ENCODE assay signal across 18 cellular contexts in genomic region chr6:21163838-21164180, GRCh38.
A peak's percentile ranks its signal among the peaks of the same experiment; 100 is the strongest.
DNase-seq lines count a peak whose midpoint lies in the region; ATAC-seq and TF ChIP-seq lines count a peak whose summit lies in the region.
"Had no signal": no experiment of that assay in that cellular context is flagged by ENCODE, and none has a peak within 500 bp of the region (broad histone marks: within the 10 kb centered on the region; RNA-seq: fewer than 3 reads in every experiment).

No MANE protein-coding gene starts in this region.

- H3K4me2 ChIP-seq in DND-41 (ENCODE audit: insufficient read depth, low read length) = peak overlapping the region; percentile 52; the same call in 1 of the 2 replicates
- H3K4me2 ChIP-seq: GM23338 had no signal

- TF ChIP-seq CTCF in DND-41 (IDR thresholded peaks at IDR 0.05; ENCODE audit: borderline replicate concordance, extremely low read depth, low read length, poor library complexity, severe bottlenecking) = no peak
- no peak for TF ChIP-seq CTCF in neural crest cell (conservative IDR thresholded peaks at IDR 0.05)

- H3K27ac ChIP-seq in DND-41 (ENCODE audit: low read length) = peak overlapping the region; percentile 62; the same call in 1 of the 2 replicates
- H3K27ac ChIP-seq: C4-2B had no signal

- H2AFZ ChIP-seq in DND-41 (ENCODE audit: low read depth, low read length) = no peak overlapping the region
- H2AFZ ChIP-seq: GM23338 had no signal

- H3K79me2 ChIP-seq in DND-41 (ENCODE audit: insufficient read depth, low read length) = no peaks in the 10 kb centered on the region

- no peaks in the 10 kb centered on the region for H3K9me3 Mint-ChIP-seq in IgD-negative memory B cell
- no peaks in the 10 kb centered on the region for H3K9me3 Mint-ChIP-seq in activated T-helper 17 cell treated with anti-CD3 and anti-CD28 coated beads, Interleukin-2, amount 50 U/mL, for 72 hours
- H3K9me3 Mint-ChIP-seq in neural crest cell = peaks cover 3% of the 10 kb centered on the region
- H3K9me3 Mint-ChIP-seq: CD4-positive, alpha-beta T cell; GM23338; H9 had no signal

- peaks cover 54% of the 10 kb centered on the region for H3K4me1 ChIP-seq in DND-41 (ENCODE audit: insufficient read depth, low read length)
- H3K4me1 ChIP-seq: Caco-2 had no signal

- no peak overlapping the region for H3K4me3 Mint-ChIP-seq in IgD-negative memory B cell
- no peak overlapping the region for H3K4me3 Mint-ChIP-seq in activated T-helper 17 cell treated with anti-CD3 and anti-CD28 coated beads, Interleukin-2, amount 50 U/mL, for 72 hours
- no peak overlapping the region for H3K4me3 Mint-ChIP-seq in neural crest cell
- H3K4me3 Mint-ChIP-seq: CD4-positive, alpha-beta T cell; GM23338; H9 had no signal

- no peak overlapping the region for H3K4me3 ChIP-seq in DND-41 (ENCODE audit: low read depth in 1 of 2, low read length in 2 of 2)
- H3K4me3 ChIP-seq: GM12878, GM23338 had no signal

- no peaks in the 10 kb centered on the region for H3K27me3 Mint-ChIP-seq in IgD-negative memory B cell
- no peaks in the 10 kb centered on the region for H3K27me3 Mint-ChIP-seq in activated T-helper 17 cell treated with anti-CD3 and anti-CD28 coated beads, Interleukin-2, amount 50 U/mL, for 72 hours
- H3K27me3 Mint-ChIP-seq in neural crest cell (ENCODE audit: low read depth) = no peaks in the 10 kb centered on the region
- H3K27me3 Mint-ChIP-seq: CD4-positive, alpha-beta T cell had no signal

- DNase-seq in DND-41 (no peak), neural crest cell (ENCODE audit: low read depth, low spot score) (no peak), amygdala (lab: John Stamatoyannopoulos, UW) (no peak), NCI-H345 (lab: John Stamatoyannopoulos, UW) (no peak), NCI-H1417 treated with DMSO at 0.1 percent for 48 hours (lab: John Stamatoyannopoulos, UW) (no peak)
- DNase-seq: ACHN; AML-193; Caco-2; CD4-positive, alpha-beta T cell; DMS153; DMS79 treated with DMSO at 0.1 percent for 48 hours; H9 had no signal

- no peak overlapping the region for H3K9ac ChIP-seq in DND-41 (ENCODE audit: low read depth, low read length)

- H4K20me1 ChIP-seq in DND-41 (ENCODE audit: insufficient read depth, low read length) = no peaks in the 10 kb centered on the region

- H3K9me3 ChIP-seq in DND-41 (ENCODE audit: insufficient read depth, low read length, severe bottlenecking) = no peaks in the 10 kb centered on the region
- H3K9me3 ChIP-seq: Caco-2 had no signal

- ATAC-seq in DND-41 (ENCODE audit: insufficient read depth, low read depth) (no peak), HG02870 (IDR thresholded peaks at IDR 0.05; ENCODE audit: unreplicated experiment) (no peak)
- ATAC-seq in activated T-helper 17 cell treated with anti-CD3 and anti-CD28 coated beads, Interleukin-2, amount 50 U/mL, for 72 hours (replicated peaks) = no peak
- ATAC-seq: GM12878, GM23338 had no signal

- H3K27me3 ChIP-seq in DND-41 (ENCODE audit: insufficient read depth, low read length, poor library complexity) = no peaks in the 10 kb centered on the region

- no peaks in the 10 kb centered on the region for H3K36me3 ChIP-seq in DND-41 (ENCODE audit: insufficient read depth, low read length)

- H3K36me3 Mint-ChIP-seq in IgD-negative memory B cell (peaks cover 8% of the 10 kb centered on the region), neural crest cell (ENCODE audit: low read depth) (peaks cover 7% of the 10 kb centered on the region)
- no peaks in the 10 kb centered on the region for H3K36me3 Mint-ChIP-seq in activated T-helper 17 cell treated with anti-CD3 and anti-CD28 coated beads, Interleukin-2, amount 50 U/mL, for 72 hours (ENCODE audit: low read depth)

- H3K4me1 Mint-ChIP-seq in IgD-negative memory B cell = peaks cover 5 to 10% (median 6%) of the 10 kb centered on the region in 3 donors
- H3K4me1 Mint-ChIP-seq in activated T-helper 17 cell treated with anti-CD3 and anti-CD28 coated beads, Interleukin-2, amount 50 U/mL, for 72 hours = peaks cover 20% of the 10 kb centered on the region
- H3K4me1 Mint-ChIP-seq in neural crest cell = peaks cover 55% of the 10 kb centered on the region

- H3K27ac Mint-ChIP-seq in IgD-negative memory B cell (peak overlapping the region in 2 of 3 donors; percentile 4 to 34), neural crest cell (ENCODE audit: unreplicated experiment) (peak overlapping the region; percentile 19)
- H3K27ac Mint-ChIP-seq in activated T-helper 17 cell treated with anti-CD3 and anti-CD28 coated beads, Interleukin-2, amount 50 U/mL, for 72 hours = peak overlapping the region; percentile 76
- H3K27ac Mint-ChIP-seq: CD4-positive, alpha-beta T cell; GM23338; H9 had no signal

Comparison
In these comparisons a context has a peak if more than half of its experiments do, and no peak if none do; other contexts are left out.
1. H3K27ac Mint-ChIP-seq: peak in every context shown above with its lines; median percentile 76 in activated T-helper 17 cell treated with anti-CD3 and anti-CD28 coated beads, Interleukin-2, amount 50 U/mL, for 72 hours; 19 in IgD-negative memory B cell; 19 in neural crest cell.